In genomic region chr22:27636716-27637503, GRCh38 we compare ENCODE assay signal across 31 cellular contexts.
DNase-seq lines count a peak whose midpoint lies in the region; ATAC-seq, FAIRE-seq and TF ChIP-seq lines count a peak whose summit lies in the region.
"Had no signal": no experiment of that assay in that cellular context is flagged by ENCODE, and none has a peak within 500 bp of the region (broad histone marks: within the 10 kb centered on the region; RNA-seq: fewer than 3 reads in every experiment).

No MANE protein-coding gene starts in this region.

- no peak overlapping the region for H3K4ac ChIP-seq in neuronal stem cell (ENCODE audit: low read length)

- H3K27me3 ChIP-seq in BLaER1 (no peaks in the 10 kb centered on the region), K562 (ENCODE audit: control insufficient read depth in 2 of 2, insufficient read depth in 2 of 2, low read length in 2 of 2) (peaks cover 6 to 33% of the 10 kb centered on the region in 2 experiments; a peak in 4 of 5 replicates), heart right ventricle (no peaks in the 10 kb centered on the region), neuronal stem cell (ENCODE audit: control insufficient read depth in 3 of 3, insufficient read depth in 3 of 3, low read depth in 1 of 3, low read length in 3 of 3) (no peaks in the 10 kb centered on the region), testis (no peaks in the 10 kb centered on the region)
- H3K27me3 ChIP-seq: uterus had no signal

- intact Hi-C loops in K562 (cut with micrococcal nuclease) (no loop called here), heart right ventricle (cut with DNase I) (loop anchor here in 5 of 10 donors (2.0 to 10.0 kb wide), 6 partner anchors 14 to 168 kb away; partner anchors contain the start of gene MN1 (in 3 of the 5)), testis (cut with DNase I; ENCODE audit: low total_unique reads) (no loop called here)

- no peak overlapping the region for H2BK12ac ChIP-seq in neuronal stem cell (ENCODE audit: low read length)

- no peak for TF ChIP-seq POLR2A in K562 (conservative IDR thresholded peaks at IDR 0.05)
- TF ChIP-seq POLR2A in testis (IDR thresholded peaks at IDR 0.05) = no peak

- H3K4me2 ChIP-seq in BLaER1 (peak overlapping the region; percentile 91), K562 (ENCODE audit: insufficient read depth, low read length) (no peak overlapping the region), neuronal stem cell (ENCODE audit: insufficient read depth, low read length, poor library complexity, severe bottlenecking) (no peak overlapping the region)
- H3K4me2 ChIP-seq: PC-9 had no signal

- WGBS in K562 (ENCODE audit: insufficient coverage, low coverage, missing lambda C conversion rate) = 0% methylated on average over 8 of the region's 10 CpGs
- WGBS in heart right ventricle, 2 donors = 37 to 56% methylated on average over 10 of the region's 10 CpGs
- no CpG with 5 or more reads among the region's 10 CpGs for WGBS in neuronal stem cell (ENCODE audit: extremely low coverage in 2 of 2, insufficient read length in 2 of 2, insufficient replicate concordance in 1 of 2), 2 donors
- 72 to 93% methylated on average over 7 to 10 of the region's 10 CpGs for WGBS in testis, 2 donors

- H3K4me1 ChIP-seq in BLaER1 (peaks cover 59% of the 10 kb centered on the region), K562 (replicated peaks in 1 of 2; ENCODE audit: control insufficient read depth in 2 of 2, insufficient read depth in 2 of 2, low read length in 2 of 2) (peaks cover 0 to 12% of the 10 kb centered on the region in 2 experiments; a peak in 2 of 5 replicates), heart right ventricle (peaks cover 0 to 44% (median 15%) of the 10 kb centered on the region in 9 donors), neuronal stem cell (ENCODE audit: control insufficient read depth in 2 of 2, insufficient read depth in 1 of 2, low read depth in 1 of 2, low read length in 2 of 2) (peaks cover 24 to 44% of the 10 kb centered on the region in 2 donors), testis (no peaks in the 10 kb centered on the region)
- H3K4me1 ChIP-seq: colonic mucosa, uterus had no signal

- no peak overlapping the region for H2BK120ac ChIP-seq in neuronal stem cell (ENCODE audit: low read depth, low read length)

- H3K18ac ChIP-seq in neuronal stem cell (ENCODE audit: low read length) = peak overlapping the region; percentile 76

- TF ChIP-seq CTCF in K562 (IDR thresholded peaks at IDR 0.05 in 2 of 3, conservative IDR thresholded peaks at IDR 0.05 in 1 of 3; ENCODE audit: insufficient read depth in 2 of 3, low read depth in 1 of 3, low read length in 3 of 3) = no peak
- TF ChIP-seq CTCF in heart right ventricle (IDR thresholded peaks at IDR 0.05) = no peak
- TF ChIP-seq CTCF in testis (IDR thresholded peaks at IDR 0.05) = no peak
- TF ChIP-seq CTCF in GM10266 (IDR thresholded peaks at IDR 0.05; ENCODE audit: control insufficient read depth, insufficient read depth, low read depth, missing control alignments) = no peak

- no peaks in the 10 kb centered on the region for H4K20me1 ChIP-seq in BLaER1
- no peaks in the 10 kb centered on the region; the same call in 1 of the 2 replicates for H4K20me1 ChIP-seq in K562 (replicated peaks; ENCODE audit: control insufficient read depth, insufficient read depth, low read length)

- H2AFZ ChIP-seq in K562 (ENCODE audit: low read depth, low read length) (no peak overlapping the region), neuronal stem cell (ENCODE audit: low read length) (peak overlapping the region; percentile 74)
- H2AFZ ChIP-seq: PC-9 had no signal

- peak overlapping the region; percentile 54; the same call in 1 of the 2 replicates for H3K9ac ChIP-seq in BLaER1
- no peak overlapping the region; a peak in 1 of 4 replicates for H3K9ac ChIP-seq in K562 (ENCODE audit: insufficient read depth in 1 of 2, low read depth in 2 of 2, low read length in 2 of 2)
- H3K9ac ChIP-seq in neuronal stem cell (ENCODE audit: low read depth, low read length, poor library complexity) = no peak overlapping the region

- no peak overlapping the region for H3K23ac ChIP-seq in neuronal stem cell (ENCODE audit: low read depth, low read length, poor library complexity)

- H3K27ac ChIP-seq in BLaER1 = peak overlapping the region; percentile 71
- H3K27ac ChIP-seq in K562 (ENCODE audit: extremely low read depth, low read depth, low read length) = no peak overlapping the region
- H3K27ac ChIP-seq in heart right ventricle = peak overlapping the region in 7 of 10 donors; percentile 17 to 83 (median 68)
- no peak overlapping the region for H3K27ac ChIP-seq in neuronal stem cell (replicated peaks; ENCODE audit: low read length)
- H3K27ac ChIP-seq in testis = no peak overlapping the region
- H3K27ac ChIP-seq: colonic mucosa, PC-9, uterus had no signal

- no peak for FAIRE-seq in K562 (lab: Jason Lieb, UNC)
- FAIRE-seq: GM12891, small intestine had no signal

- BruUV-seq in K562 (replicated peaks; lab: Mats Ljungman, UMichigan) = no TSS peak

- peak overlapping the region; percentile 34 for H2BK15ac ChIP-seq in neuronal stem cell (ENCODE audit: low read length)

- H3K79me2 ChIP-seq in K562 (ENCODE audit: control insufficient read depth, insufficient read depth, low read length) = no peaks in the 10 kb centered on the region

- peak overlapping the region; percentile 81 for H2AK5ac ChIP-seq in neuronal stem cell (ENCODE audit: low read depth, low read length)

- no peak for TF ChIP-seq EP300 in K562 (IDR thresholded peaks at IDR 0.05; ENCODE audit: low read length)

- no peaks in the 10 kb centered on the region for H3K79me1 ChIP-seq in neuronal stem cell (ENCODE audit: low read depth, low read length)

- no peak for TF ChIP-seq RAD21 in K562 (CRISPR knock-in tag; conservative IDR thresholded peaks at IDR 0.05 in 1 of 2, IDR thresholded peaks at IDR 0.05 in 1 of 2)

- peak overlapping the region; percentile 11 for H3K14ac ChIP-seq in neuronal stem cell (ENCODE audit: low read length)

- H4K91ac ChIP-seq in neuronal stem cell (ENCODE audit: low read depth, low read length, poor library complexity) = no peak overlapping the region

- in situ Hi-C loops in K562 (cut with MboI) = no loop called here

- ATAC-seq in K562 = no peak
- ATAC-seq in heart right ventricle = peak; percentile 64 to 89 (median 78)
- ATAC-seq: left lobe of liver; stimulated activated naive CD8-positive, alpha-beta T cell treated with anti-CD3 and anti-CD28 coated beads, Interleukin-15, Interleukin-2, amounts not matched to agents 100 U/mL and 50 U/mL, for 24 hours had no signal

- no peak overlapping the region for H4K8ac ChIP-seq in neuronal stem cell (ENCODE audit: low read depth, low read length)

- no peak overlapping the region for H2BK5ac ChIP-seq in neuronal stem cell (ENCODE audit: low read length)

- H3K9me3 ChIP-seq in BLaER1 (no peaks in the 10 kb centered on the region), K562 (replicated peaks; ENCODE audit: control insufficient read depth, insufficient read depth, low read depth, low read length) (no peaks in the 10 kb centered on the region), heart right ventricle (no peaks in the 10 kb centered on the region), neuronal stem cell (replicated peaks in 1 of 2; ENCODE audit: control insufficient read depth in 2 of 2, insufficient read depth in 1 of 2, low read depth in 1 of 2, low read length in 2 of 2) (no peaks in the 10 kb centered on the region), testis (no peaks in the 10 kb centered on the region)
- H3K9me3 ChIP-seq: colonic mucosa, uterus had no signal

- H3K9me1 ChIP-seq in K562 (ENCODE audit: control insufficient read depth, insufficient read depth, low read length) = no peaks in the 10 kb centered on the region

- CTCF ChIA-PET in K562 (lab: Yijun Ruan, JAX; ENCODE audit: low intra/inter-chr PET ratio) = no interaction called here

- POLR2A ChIA-PET in K562 (lab: Yijun Ruan, JAX) = no interaction called here

- H3K4me3 ChIP-seq in BLaER1 (no peak overlapping the region), K562 (no peak overlapping the region), heart right ventricle (no peak overlapping the region), neuronal stem cell (ENCODE audit: low read length in 2 of 2) (no peak overlapping the region), testis (no peak overlapping the region)
- H3K4me3 ChIP-seq: colonic mucosa, PC-9, uterus had no signal

- H3K36me3 ChIP-seq in BLaER1 (no peaks in the 10 kb centered on the region), K562 (ENCODE audit: control insufficient read depth, insufficient read depth, low read length) (no peaks in the 10 kb centered on the region), heart right ventricle (no peaks in the 10 kb centered on the region), neuronal stem cell (replicated peaks in 1 of 2; ENCODE audit: control insufficient read depth in 2 of 2, insufficient read depth in 2 of 2, low read length in 2 of 2) (no peaks in the 10 kb centered on the region), testis (ENCODE audit: low read depth, missing control alignments) (no peaks in the 10 kb centered on the region)
- H3K36me3 ChIP-seq: colonic mucosa, uterus had no signal

- no peak for DNase-seq in K562 (ENCODE audit: extremely low read depth in 1 of 4, low spot score in 3 of 4)
- DNase-seq in heart right ventricle = peak; percentile 51 to 67
- no peak for DNase-seq in neuronal stem cell (ENCODE audit: low spot score)
- DNase-seq in testis = no peak
- DNase-seq in DMS153 (lab: John Stamatoyannopoulos, UW) = no peak
- DNase-seq in GM10266 (ENCODE audit: extremely low spot score) = no peak
- DNase-seq in DMS 273 (lab: John Stamatoyannopoulos, UW; ENCODE audit: unreplicated experiment) = no peak
- DNase-seq: 8988T; activated CD4-positive, alpha-beta T cell treated with anti-CD3 and anti-CD28 coated beads for 48 hours; activated CD8-positive, alpha-beta memory T cell treated with anti-CD3 and anti-CD28 coated beads for 24 hours; activated T-cell treated with anti-CD3 and anti-CD28 coated beads for 4 hours; amniotic stem cell; Calu3; colonic mucosa; effector CD8-positive, alpha-beta T cell; H9; immature natural killer cell; mesendoderm; NCI-H1417; NCI-H2029 treated with DMSO at 0.1 percent for 48 hours; NCI-H524 treated with DMSO at 0.1 percent for 48 hours; PC-9; SHP77; small intestine; stimulated activated naive CD8-positive, alpha-beta T cell treated with anti-CD3 and anti-CD28 coated beads, Interleukin-15, Interleukin-2, amounts not matched to agents 100 U/mL and 50 U/mL, for 24 hours; SW 1271; T1000; uterus had no signal

TF ChIP-seq in K562, 482 proteins besides CTCF, POLR2A, EP300 and RAD21:
- TF ChIP-seq ZNF24 (IDR thresholded peaks at IDR 0.05) (peak; percentile 93), ZNF830 (CRISPR knock-in tag; IDR thresholded peaks at IDR 0.05) (no peak), ZNF217 (CRISPR knock-in tag; IDR thresholded peaks at IDR 0.05) (no peak)
TF ChIP-seq in K562: peak in this region for 1.

Comparison
In these comparisons a context has a peak if more than half of its experiments do, and no peak if none do; other contexts are left out.
1. H3K27ac ChIP-seq: peak in BLaER1 (single experiment) and heart right ventricle (7 of 10); none in K562 (single experiment), neuronal stem cell (single experiment) and testis (0 of 2).
2. DNase-seq: peak in heart right ventricle (2 of 2); none in K562 (0 of 4), neuronal stem cell (single experiment), testis (single experiment), DMS153 (single experiment), GM10266 (single experiment) and DMS 273 (single experiment).